Comparison of ENCODE assay signal across 36 cellular contexts in genomic region chr20:11362450-11362849, GRCh38.
"Had no signal": no experiment of that assay in that cellular context is flagged by ENCODE, and none has a peak within 500 bp of the region (broad histone marks: within the 10 kb centered on the region; RNA-seq: fewer than 3 reads in every experiment).

No MANE protein-coding gene starts in this region.

- H3K4me2 ChIP-seq: KMS-11 had no signal

- H3K9me3 ChIP-seq: MG63 had no signal

- H3K36me3 ChIP-seq: MG63 had no signal

- H3K9ac ChIP-seq: KMS-11 had no signal

- H3K27me3 ChIP-seq: MG63 had no signal

- H3K4me3 ChIP-seq: MG63 had no signal

- H3K27ac ChIP-seq: KMS-11 had no signal

- DNase-seq: Karpas-422, Kasumi-1, MG63, MM.1S, MV-4-11, NCI-H1048, NCI-H1092, NCI-H1092 treated with DMSO at 0.1 percent for 48 hours, NCI-H1105, NCI-H1105 treated with DMSO at 0.1 percent for 48 hours, NCI-H1417, NCI-H1417 treated with DMSO at 0.1 percent for 48 hours, NCI-H1436, NCI-H1436 treated with DMSO at 0.1 percent for 48 hours, NCI-H146, NCI-H1694, NCI-H1694 treated with DMSO at 0.1 percent for 48 hours, NCI-H187, NCI-H187 treated with DMSO at 0.1 percent for 48 hours, NCI-H1930, NCI-H2029, NCI-H2029 treated with DMSO at 0.1 percent for 48 hours, NCI-H2081, NCI-H2081 treated with DMSO at 0.1 percent for 48 hours, NCI-H2107, NCI-H2171, NCI-H2171 treated with DMSO at 0.1 percent for 48 hours, NCI-H2227 treated with DMSO at 0.1 percent for 48 hours, NCI-H226, NCI-H345, NCI-H446, NCI-H446 treated with DMSO at 0.1 percent for 48 hours, NCI-H510A, NCI-H510A treated with DMSO at 0.1 percent for 48 hours, NCI-H524 had no signal
